ENCODE assay signal across 1 cellular context in genomic region chr13:114161644-114162532, GRCh38.
TF ChIP-seq lines count a peak whose summit lies in the region.

No MANE protein-coding gene starts in this region.

TF ChIP-seq in HepG2, 621 proteins besides CTCF, POLR2A, EP300 and RAD21 (continued from another document and continues in another):
- TF ChIP-seq MAZ (IDR thresholded peaks at IDR 0.05; ENCODE audit: borderline replicate concordance, low read depth, low read length) (no peak), MAZ (CRISPR knock-in tag; IDR thresholded peaks at IDR 0.05; ENCODE audit: low read depth) (no peak), CHD4 (IDR thresholded peaks at IDR 0.05; ENCODE audit: borderline replicate concordance, low read length) (no peak), JDP2 (CRISPR knock-in tag; IDR thresholded peaks at IDR 0.05; ENCODE audit: borderline replicate concordance) (no peak), TRIM24 (CRISPR knock-in tag; IDR thresholded peaks at IDR 0.05) (no peak), MYPOP (CRISPR knock-in tag; IDR thresholded peaks at IDR 0.05) (no peak), TSC22D2 (CRISPR knock-in tag; IDR thresholded peaks at IDR 0.05; ENCODE audit: borderline replicate concordance) (no peak), IRF9 (CRISPR knock-in tag; IDR thresholded peaks at IDR 0.05; ENCODE audit: borderline replicate concordance) (no peak), YY1 (IDR thresholded peaks at IDR 0.05; ENCODE audit: insufficient read depth, insufficient replicate concordance, low read depth, low read length) (peak; percentile 61), ZNF737 (CRISPR knock-in tag; IDR thresholded peaks at IDR 0.05; ENCODE audit: borderline replicate concordance) (no peak), ZXDC (CRISPR knock-in tag; IDR thresholded peaks at IDR 0.05) (no peak), RNF2 (conservative IDR thresholded peaks at IDR 0.05; ENCODE audit: low read depth) (peak; percentile 65; the same call in 1 of the 2 replicates), TGIF2 (CRISPR knock-in tag; IDR thresholded peaks at IDR 0.05) (no peak), HMG20B (CRISPR knock-in tag; conservative IDR thresholded peaks at IDR 0.05) (no peak), SRSF4 (IDR thresholded peaks at IDR 0.05; ENCODE audit: low read depth, low read length, poor library complexity, severe bottlenecking) (no peak), ZNF292 (CRISPR knock-in tag; IDR thresholded peaks at IDR 0.05; ENCODE audit: borderline replicate concordance, low read depth) (peak; percentile 43; the same call in 1 of the 2 replicates), CHD2 (IDR thresholded peaks at IDR 0.05; ENCODE audit: low read depth, low read length) (no peak), ARID3A (IDR thresholded peaks at IDR 0.05; ENCODE audit: low read depth, low read length) (no peak), HOXA5 (CRISPR knock-in tag; IDR thresholded peaks at IDR 0.05) (no peak), SALL1 (CRISPR knock-in tag; IDR thresholded peaks at IDR 0.05) (peak; percentile 63), HMGXB4 (CRISPR knock-in tag; IDR thresholded peaks at IDR 0.05; ENCODE audit: borderline replicate concordance in 1 of 2, low read depth in 1 of 2) (no peak), EEA1 (CRISPR knock-in tag; IDR thresholded peaks at IDR 0.05; ENCODE audit: borderline replicate concordance) (no peak), PAXIP1 (CRISPR knock-in tag; conservative IDR thresholded peaks at IDR 0.05) (peak; percentile 48; the same call in 1 of the 2 replicates), ZFP36 (IDR thresholded peaks at IDR 0.05; ENCODE audit: borderline replicate concordance, low read depth, low read length, partially characterized antibody) (no peak), ZFP82 (CRISPR knock-in tag; IDR thresholded peaks at IDR 0.05; ENCODE audit: borderline replicate concordance) (no peak), HNRNPH1 (optimal IDR thresholded peaks at IDR 0.05; ENCODE audit: low read depth, low read length) (no peak), NR3C1 (CRISPR knock-in tag; IDR thresholded peaks at IDR 0.05) (no peak), ATF2 (CRISPR knock-in tag; IDR thresholded peaks at IDR 0.05) (no peak), PITX1 (CRISPR knock-in tag; IDR thresholded peaks at IDR 0.05) (no peak), SMAD3 (CRISPR knock-in tag; IDR thresholded peaks at IDR 0.05) (no peak), REXO4 (CRISPR knock-in tag; IDR thresholded peaks at IDR 0.05; ENCODE audit: borderline replicate concordance) (no peak), GATAD2A (CRISPR knock-in tag; IDR thresholded peaks at IDR 0.05) (no peak), PBX3 (CRISPR knock-in tag; IDR thresholded peaks at IDR 0.05; ENCODE audit: borderline replicate concordance) (no peak), ZNF317 (CRISPR knock-in tag; IDR thresholded peaks at IDR 0.05) (no peak), NKX3-1 (CRISPR knock-in tag; IDR thresholded peaks at IDR 0.05) (no peak), CEBPZ (IDR thresholded peaks at IDR 0.05; ENCODE audit: low read length) (no peak), AHR (CRISPR knock-in tag; IDR thresholded peaks at IDR 0.05) (no peak), ZNF180 (CRISPR knock-in tag; IDR thresholded peaks at IDR 0.05; ENCODE audit: borderline replicate concordance, low read depth) (no peak), ZFP90 (CRISPR knock-in tag; IDR thresholded peaks at IDR 0.05; ENCODE audit: borderline replicate concordance) (no peak), ZNF83 (CRISPR knock-in tag; IDR thresholded peaks at IDR 0.05; ENCODE audit: borderline replicate concordance) (no peak), ZNF615 (CRISPR knock-in tag; IDR thresholded peaks at IDR 0.05; ENCODE audit: borderline replicate concordance) (no peak), ZNF747 (CRISPR knock-in tag; IDR thresholded peaks at IDR 0.05; ENCODE audit: borderline replicate concordance) (no peak; the same call in 1 of the 2 replicates), ZNF354B (CRISPR knock-in tag; IDR thresholded peaks at IDR 0.05) (no peak), SNAPC5 (CRISPR knock-in tag; IDR thresholded peaks at IDR 0.05; ENCODE audit: borderline replicate concordance) (no peak), ZNF562 (CRISPR knock-in tag; IDR thresholded peaks at IDR 0.05; ENCODE audit: borderline replicate concordance) (no peak), CCDC6 (CRISPR knock-in tag; IDR thresholded peaks at IDR 0.05) (no peak), ZNF724P (CRISPR knock-in tag; IDR thresholded peaks at IDR 0.05; ENCODE audit: borderline replicate concordance) (no peak), ZNF672 (CRISPR knock-in tag; IDR thresholded peaks at IDR 0.05) (no peak), MIXL1 (CRISPR knock-in tag; IDR thresholded peaks at IDR 0.05) (no peak), SYNCRIP (IDR thresholded peaks at IDR 0.05; ENCODE audit: insufficient read depth, low read depth, low read length) (no peak)
